8 cellular contexts compared by ENCODE assay signal in the genomic region with DNA sequence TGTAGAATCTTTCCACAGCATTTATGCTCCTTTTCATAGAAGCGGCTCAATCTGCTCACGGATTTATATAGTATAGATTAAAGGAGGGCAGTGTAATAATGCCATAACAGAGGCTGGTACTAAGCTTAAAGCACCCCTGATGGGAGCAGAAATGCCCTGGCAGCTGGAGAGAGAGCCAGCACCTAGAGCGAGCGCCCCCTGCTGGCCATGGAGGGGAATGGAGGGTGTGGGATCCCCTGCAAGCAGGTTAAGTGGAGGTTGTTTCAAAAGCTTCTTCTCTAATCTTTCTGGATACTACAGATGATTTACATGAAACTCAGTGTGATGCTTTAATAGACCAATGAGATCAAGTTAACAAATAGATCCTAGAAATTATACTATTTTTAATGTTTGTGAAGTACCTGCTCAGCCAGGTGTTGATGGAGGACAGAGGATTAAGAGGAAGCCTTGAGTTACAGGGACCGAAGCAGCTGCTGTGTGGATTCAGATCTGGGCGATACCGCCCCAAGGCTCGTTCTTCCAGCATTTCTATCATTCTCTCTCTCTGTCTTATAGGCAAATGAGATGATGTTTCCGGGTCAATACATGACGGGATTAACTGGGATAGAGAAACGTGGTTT.
A peak's percentile ranks its signal among the peaks of the same experiment; 100 is the strongest.
DNase-seq lines count a peak whose midpoint lies in the region; ATAC-seq and TF ChIP-seq lines count a peak whose summit lies in the region.

No MANE protein-coding gene starts in this region.

- TF ChIP-seq CTCF in RWPE2 (IDR thresholded peaks at IDR 0.05; ENCODE audit: poor library complexity, severe bottlenecking) (peak; percentile 82), right atrium auricular region (IDR thresholded peaks at IDR 0.05) (peak; percentile 88 to 89)

- H3K4me1 Mint-ChIP-seq in activated naive CD4-positive, alpha-beta T cell treated with anti-CD3 and anti-CD28 coated beads, Interleukin-2, amount 10 ng/mL, durations not matched to agents 7 days and 5 days, result no peaks in the 10 kb centered on the region

- no peak overlapping the region for H3K27ac Mint-ChIP-seq in activated naive CD4-positive, alpha-beta T cell treated with anti-CD3 and anti-CD28 coated beads, Interleukin-2, amount 10 ng/mL, durations not matched to agents 7 days and 5 days

- H3K4me1 ChIP-seq in RWPE2 (ENCODE audit: insufficient read depth, poor library complexity, severe bottlenecking) (no peaks in the 10 kb centered on the region), right atrium auricular region (no peaks in the 10 kb centered on the region)

- H3K27ac ChIP-seq in RWPE2 (ENCODE audit: poor library complexity, severe bottlenecking) (no peak overlapping the region), right atrium auricular region (no peak overlapping the region)

- H3K36me3 Mint-ChIP-seq in activated naive CD4-positive, alpha-beta T cell treated with anti-CD3 and anti-CD28 coated beads, Interleukin-2, amount 10 ng/mL, durations not matched to agents 7 days and 5 days, result no peaks in the 10 kb centered on the region

- CTCF ChIA-PET in activated naive CD4-positive, alpha-beta T cell treated with anti-CD3 and anti-CD28 coated beads, Interleukin-2, amount 10 ng/mL, durations not matched to agents 7 days and 5 days (lab: Charles Lee), result interaction anchor here (1.0 to 2.6 kb wide), 5 partner anchors 10 to 1213 kb away, joined by 3 to 17 read pairs (median 4); no protein-coding TSS in a partner anchor

- no peak overlapping the region for H3K4me3 Mint-ChIP-seq in activated naive CD4-positive, alpha-beta T cell treated with anti-CD3 and anti-CD28 coated beads, Interleukin-2, amount 10 ng/mL, durations not matched to agents 7 days and 5 days

- H3K36me3 ChIP-seq in RWPE2 (ENCODE audit: low read depth) (no peaks in the 10 kb centered on the region), right atrium auricular region (no peaks in the 10 kb centered on the region)

- H3K4me3 ChIP-seq in RWPE2 (ENCODE audit: severe bottlenecking) (no peak overlapping the region), right atrium auricular region (no peak overlapping the region)

- H3K9me3 Mint-ChIP-seq in activated naive CD4-positive, alpha-beta T cell treated with anti-CD3 and anti-CD28 coated beads, Interleukin-2, amount 10 ng/mL, durations not matched to agents 7 days and 5 days, result no peaks in the 10 kb centered on the region

- no peaks in the 10 kb centered on the region for H3K27me3 Mint-ChIP-seq in activated naive CD4-positive, alpha-beta T cell treated with anti-CD3 and anti-CD28 coated beads, Interleukin-2, amount 10 ng/mL, durations not matched to agents 7 days and 5 days

- H3K27me3 ChIP-seq in RWPE2 (ENCODE audit: insufficient read depth, poor library complexity, severe bottlenecking) (no peaks in the 10 kb centered on the region), right atrium auricular region (no peaks in the 10 kb centered on the region)

- DNase-seq in GM03348 (ENCODE audit: low spot score) (peak; percentile 77), RWPE2 (ENCODE audit: low spot score) (no peak), right atrium auricular region (ENCODE audit: low spot score) (no peak), NCI-H446 treated with DMSO at 0.1 percent for 48 hours (lab: John Stamatoyannopoulos, UW) (no peak)
- DNase-seq in activated naive CD4-positive, alpha-beta T cell treated with anti-CD3 and anti-CD28 coated beads, Interleukin-2, amount 10 ng/mL, durations not matched to agents 7 days and 5 days, result peak; percentile 60
- peak; percentile 57 for DNase-seq in stimulated activated CD4-positive, alpha-beta T cell treated with anti-CD3 and anti-CD28 coated beads, Interleukin-1b, Interleukin-23, amount 100 ng/mL, for 48 hours

- peak; percentile 72 for ATAC-seq in HG02623 (IDR thresholded peaks at IDR 0.05; ENCODE audit: unreplicated experiment)
- ATAC-seq in RWPE2 (ENCODE audit: low read depth), result peak; percentile 35; the same call in 1 of the 3 replicates
- ATAC-seq in GM19467 (IDR thresholded peaks at IDR 0.05; ENCODE audit: unreplicated experiment), result no peak

- H3K9me3 ChIP-seq in RWPE2 (ENCODE audit: severe bottlenecking), result no peaks in the 10 kb centered on the region
- H3K9me3 ChIP-seq in right atrium auricular region, result no peaks in the 10 kb centered on the region

Comparison
In these comparisons a context has a peak if more than half of its experiments do, and no peak if none do; other contexts are left out.
1. DNase-seq: peak in GM03348 (single experiment), activated naive CD4-positive, alpha-beta T cell treated with anti-CD3 and anti-CD28 coated beads, Interleukin-2, amount 10 ng/mL, durations not matched to agents 7 days and 5 days (single experiment) and stimulated activated CD4-positive, alpha-beta T cell treated with anti-CD3 and anti-CD28 coated beads, Interleukin-1b, Interleukin-23, amount 100 ng/mL, for 48 hours (single experiment); none in RWPE2 (single experiment), right atrium auricular region (single experiment) and NCI-H446 treated with DMSO at 0.1 percent for 48 hours (single experiment).